In genomic region chr9:128552153-128552743, GRCh38 we compare ENCODE assay signal across 8 cellular contexts. TPM values are rescaled to one million over a fixed set of nuclear protein-coding genes. Genes with fewer than 3 reads are reported as not detected.
DNase-seq lines count a peak whose midpoint lies in the region; ATAC-seq and TF ChIP-seq lines count a peak whose summit lies in the region.

TSS of gene SPTAN1 (plus strand) at chr9:128552587. CDS start at chr9:128566741, 14,154 bp downstream.

- H3K79me2 ChIP-seq in OCI-LY7 (ENCODE audit: insufficient read depth, low read depth, low read length), result peaks cover 45% of the 10 kb centered on the region

- TF ChIP-seq CTCF in OCI-LY7 (conservative IDR thresholded peaks at IDR 0.05; ENCODE audit: low read length) (no peak), mucosa of descending colon (IDR thresholded peaks at IDR 0.05) (peak; percentile 15)

- intact Hi-C loops in OCI-LY7 (cut with micrococcal nuclease; ENCODE audit: unreplicated experiment), result loop anchor here (1.0 to 10.0 kb wide), 7 partner anchors 47 to 370 kb away; partner anchors contain the start of genes COQ4, ENDOG, PHYHD1 and SET
- intact Hi-C loops in mucosa of descending colon (cut with DNase I, micrococcal nuclease), result no loop called here

- peak within 1 kb of the TSS; percentile 86 for H3K4me2 ChIP-seq in OCI-LY7 (ENCODE audit: low read length)

- peak; percentile 70 for ATAC-seq in GM21528 (IDR thresholded peaks at IDR 0.05; ENCODE audit: low FRiP score, unreplicated experiment)
- ATAC-seq in mucosa of descending colon, result peak; percentile 93

- DNase-seq in DMS 273 treated with DMSO at 0.1 percent for 48 hours (lab: John Stamatoyannopoulos, UW) (peak; percentile 59), HuH-7.5 (ENCODE audit: low spot score) (peak; percentile 91), OCI-LY7 (ENCODE audit: low spot score) (peak; percentile 94), activated T-cell treated with anti-CD3 and anti-CD28 coated beads for 1 hour (ENCODE audit: low read depth) (peak; percentile 94), epithelial cell of prostate (ENCODE audit: low read depth, low spot score) (peak; percentile 40), mucosa of descending colon (peak; percentile 90 to 95 (median 95))
- DNase-seq in stimulated activated CD8-positive, alpha-beta memory T cell treated with anti-CD3 and anti-CD28 coated beads, Interleukin-4, amount 100 ng/mL, for 1 hour (ENCODE audit: low read depth in 2 of 2, low spot score in 1 of 2), result peak; percentile 67 to 87

- peak within 1 kb of the TSS; percentile 40 for H3K27ac ChIP-seq in OCI-LY7 (ENCODE audit: low read depth, low read length, poor library complexity, severe bottlenecking)
- peak within 1 kb of the TSS; percentile 80 for H3K27ac ChIP-seq in epithelial cell of prostate

- CTCF ChIA-PET in OCI-LY7 (lab: Charles Lee; ENCODE audit: unreplicated experiment), result interaction anchor here (1.0 kb wide), 1 partner anchor 95 kb away, joined by 3 read pairs; no protein-coding TSS in a partner anchor

- peak within 1 kb of the TSS; percentile 86 for H2AFZ ChIP-seq in OCI-LY7 (ENCODE audit: low read length)

- H3K4me1 ChIP-seq in OCI-LY7 (ENCODE audit: insufficient read depth, low read length, poor library complexity, severe bottlenecking) (peaks cover 43% of the 10 kb centered on the region), mucosa of descending colon (ENCODE audit: low read depth) (peaks cover 34% of the 10 kb centered on the region)

- H3K9me3 ChIP-seq in OCI-LY7 (ENCODE audit: low read length) (no peaks in the 10 kb centered on the region), mucosa of descending colon (no peaks in the 10 kb centered on the region)

- POLR2A ChIA-PET in OCI-LY7 (lab: Charles Lee), result interaction anchor here (0.6 to 1.9 kb wide), 6 partner anchors 8 to 319 kb away, joined by 3 to 10 read pairs (median 4); partner anchors contain the start of gene GLE1

- BruUV-seq in OCI-LY7 (replicated peaks; lab: Mats Ljungman, UMichigan), result no TSS peak

- H4K20me1 ChIP-seq in OCI-LY7 (ENCODE audit: insufficient read depth, low read length), result peaks cover 18% of the 10 kb centered on the region; the same call in 1 of the 2 replicates

- H3K36me3 ChIP-seq in OCI-LY7 (ENCODE audit: insufficient read depth, low read length) (peaks cover 6% of the 10 kb centered on the region; the same call in 1 of the 2 replicates), mucosa of descending colon (ENCODE audit: low read depth) (no peaks in the 10 kb centered on the region)

- H3K9me2 ChIP-seq in OCI-LY7 (ENCODE audit: insufficient read depth, low read length), result no peaks in the 10 kb centered on the region

- H3K4me3 ChIP-seq in OCI-LY7 (ENCODE audit: low read depth, low read length, poor library complexity, severe bottlenecking) (peak within 1 kb of the TSS; percentile 87), mucosa of descending colon (peak within 1 kb of the TSS; percentile 90)

RNA-seq across cellular contexts. Expression of gene SPTAN1, which starts in this region (rescaled TPM):
- total RNA-seq in OCI-LY7 (2014; rRNA removed; shearing (Covaris generic)), result 259 and 272 TPM in 2 replicates
- 239 and 283 TPM in 2 replicates for total RNA-seq in OCI-LY7 (2022)
- total RNA-seq in mucosa of descending colon, result 100 to 1,000 TPM; 235 to 322 (median 321) TPM

Comparison
In these comparisons a context has a peak if more than half of its experiments do, and no peak if none do; other contexts are left out.
1. Peak in every context shown above with its lines: DNase-seq, ATAC-seq, H3K4me3 ChIP-seq and H3K27ac ChIP-seq.
2. DNase-seq: peak in every context shown above with its lines; median percentile 95 in mucosa of descending colon; 94 in OCI-LY7; 94 in activated T-cell treated with anti-CD3 and anti-CD28 coated beads for 1 hour; 91 in HuH-7.5; 77 in stimulated activated CD8-positive, alpha-beta memory T cell treated with anti-CD3 and anti-CD28 coated beads, Interleukin-4, amount 100 ng/mL, for 1 hour; 59 in DMS 273 treated with DMSO at 0.1 percent for 48 hours; 40 in epithelial cell of prostate.